In the genomic region with DNA sequence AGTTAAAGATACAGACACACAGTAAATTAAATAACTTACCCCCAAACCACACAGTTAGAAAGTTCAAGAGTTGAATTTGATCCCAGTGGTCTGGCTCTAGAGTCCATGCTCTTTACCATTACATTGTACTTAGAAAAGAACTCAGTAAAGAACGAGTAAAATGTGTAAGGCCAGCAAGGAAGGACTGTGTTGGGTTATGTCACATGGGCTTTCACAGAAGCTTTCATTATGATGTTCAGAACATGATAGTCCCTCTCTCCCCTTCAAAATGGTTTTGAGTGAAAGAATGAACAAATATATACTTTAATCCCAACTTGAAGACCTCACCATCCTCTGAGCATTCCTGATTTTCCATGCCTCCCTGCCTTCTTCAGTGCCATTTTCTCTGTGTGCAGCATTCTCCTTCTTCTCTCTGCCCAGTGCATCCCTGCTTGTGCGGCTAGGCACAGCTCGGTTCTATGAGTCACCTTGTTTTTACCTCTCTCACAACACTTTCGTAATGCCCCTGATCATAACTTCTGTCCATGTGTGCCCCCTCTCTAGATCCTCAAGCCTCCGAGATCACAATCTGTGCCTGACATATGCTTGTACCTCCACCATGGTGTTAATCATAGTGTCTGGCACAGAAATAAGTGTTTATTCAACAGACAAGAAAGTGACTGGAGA, we compare ENCODE assay signal across 12 cellular contexts. TPM values are rescaled to one million over a fixed set of nuclear protein-coding genes. Genes with fewer than 3 reads are reported as not detected.
DNase-seq lines count a peak whose midpoint lies in the region; ATAC-seq and TF ChIP-seq lines count a peak whose summit lies in the region.
"Had no signal": no experiment of that assay in that cellular context is flagged by ENCODE, and none has a peak within 500 bp of the region (broad histone marks: within the 10 kb centered on the region; RNA-seq: fewer than 3 reads in every experiment).

No MANE protein-coding gene starts in this region.

- no peak for TF ChIP-seq POLR2A in NB4 (IDR thresholded peaks at IDR 0.05; ENCODE audit: extremely low read depth, insufficient read length)
- TF ChIP-seq POLR2A in transverse colon (IDR thresholded peaks at IDR 0.05), result no peak

- H3K27ac Mint-ChIP-seq in Calu3 (ENCODE audit: unreplicated experiment), result no peak overlapping the region
- H3K27ac Mint-ChIP-seq in CD8-positive, alpha-beta T cell, result no peak overlapping the region
- H3K27ac Mint-ChIP-seq: endodermal cell had no signal

- POLR2A ChIA-PET in CD8-positive, alpha-beta T cell (lab: Charles Lee), result no interaction called here

- H3K27ac ChIP-seq in mucosa of rectum (ENCODE audit: low read depth in 2 of 2, low read length in 2 of 2), result peak overlapping the region; percentile 25 to 33
- no peak overlapping the region for H3K27ac ChIP-seq in CD8-positive, alpha-beta T cell (ENCODE audit: low read depth, low read length)
- H3K27ac ChIP-seq in transverse colon, result peak overlapping the region in 1 of 4 donors; percentile 46
- H3K27ac ChIP-seq: RWPE1, testis had no signal

- DNase-seq in NB4 (ENCODE audit: low read depth) (peak; percentile 88), Calu3 (no peak), transverse colon (no peak), NCI-H226 (no peak)
- DNase-seq in CD8-positive, alpha-beta T cell, result no peak
- DNase-seq: endodermal cell, small intestine, testis had no signal

- no peaks in the 10 kb centered on the region for H3K27me3 Mint-ChIP-seq in Calu3 (ENCODE audit: unreplicated experiment)
- peaks cover 4% of the 10 kb centered on the region for H3K27me3 Mint-ChIP-seq in CD8-positive, alpha-beta T cell (ENCODE audit: low read depth)

- no peak overlapping the region for H3K4me3 ChIP-seq in NB4 (ENCODE audit: low read depth, low read length)
- H3K4me3 ChIP-seq in mucosa of rectum (ENCODE audit: low read length in 2 of 2), result no peak overlapping the region
- H3K4me3 ChIP-seq in CD8-positive, alpha-beta T cell (ENCODE audit: low read depth, low read length), result no peak overlapping the region
- no peak overlapping the region for H3K4me3 ChIP-seq in transverse colon
- H3K4me3 ChIP-seq: testis had no signal

- H3K36me3 ChIP-seq in mucosa of rectum (ENCODE audit: control insufficient read depth in 2 of 2, insufficient read depth in 2 of 2, low read length in 2 of 2), result no peaks in the 10 kb centered on the region
- H3K36me3 ChIP-seq in CD8-positive, alpha-beta T cell (ENCODE audit: insufficient read depth, low read length), result no peaks in the 10 kb centered on the region
- H3K36me3 ChIP-seq in transverse colon, result no peaks in the 10 kb centered on the region

- H3K9me3 Mint-ChIP-seq in Calu3 (ENCODE audit: low read depth, unreplicated experiment), result peaks cover 2% of the 10 kb centered on the region
- H3K9me3 Mint-ChIP-seq in CD8-positive, alpha-beta T cell, result no peaks in the 10 kb centered on the region
- H3K9me3 Mint-ChIP-seq: endodermal cell had no signal

- H3K4me1 Mint-ChIP-seq in Calu3 (ENCODE audit: low read depth, unreplicated experiment), result no peaks in the 10 kb centered on the region
- peaks cover 17% of the 10 kb centered on the region for H3K4me1 Mint-ChIP-seq in CD8-positive, alpha-beta T cell (ENCODE audit: low read depth)
- H3K4me1 Mint-ChIP-seq: endodermal cell had no signal

- TF ChIP-seq EP300 in transverse colon (IDR thresholded peaks at IDR 0.05; ENCODE audit: low read depth), result no peak

- no TSS peak for BruUV-seq in Calu3 (replicated peaks; lab: Mats Ljungman, UMichigan)

- CTCF ChIA-PET in Calu3 (lab: Charles Lee), result no interaction called here
- CTCF ChIA-PET in CD8-positive, alpha-beta T cell (lab: Charles Lee), result interaction anchor here (1.4 kb wide), 1 partner anchor 23 kb away, joined by 4 read pairs; no protein-coding TSS in a partner anchor

- in situ Hi-C loops in transverse colon (cut with MboI; ENCODE audit: low pct_ligation_motif_present in 1 of 4, low pct_unique_long_range_greater_than_20kb in 1 of 4, low sequenced_read_pairs in 3 of 4), result no loop called here

- no peak for TF ChIP-seq CTCF in NB4 (IDR thresholded peaks at IDR 0.05; ENCODE audit: low read depth, low read length)
- TF ChIP-seq CTCF in Calu3 (IDR thresholded peaks at IDR 0.05; ENCODE audit: unreplicated experiment), result no peak
- no peak for TF ChIP-seq CTCF in CD8-positive, alpha-beta T cell (IDR thresholded peaks at IDR 0.05)
- no peak for TF ChIP-seq CTCF in transverse colon (IDR thresholded peaks at IDR 0.05)

- intact Hi-C loops in Calu3 (cut with micrococcal nuclease; ENCODE audit: unreplicated experiment) (no loop called here), transverse colon (cut with DNase I; ENCODE audit: low total_unique reads) (no loop called here)
- intact Hi-C loops in CD8-positive, alpha-beta T cell (cut with DNase I, micrococcal nuclease), result no loop called here

- no peaks in the 10 kb centered on the region for H3K4me1 ChIP-seq in mucosa of rectum (ENCODE audit: control insufficient read depth in 2 of 2, insufficient read depth in 2 of 2, low read length in 2 of 2)
- H3K4me1 ChIP-seq in CD8-positive, alpha-beta T cell (ENCODE audit: insufficient read depth, low read length), result peaks cover 4% of the 10 kb centered on the region
- no peaks in the 10 kb centered on the region for H3K4me1 ChIP-seq in transverse colon
- H3K4me1 ChIP-seq: testis had no signal

- 65 to 79% methylated on average over 5 of the region's 5 CpGs for WGBS in transverse colon (ENCODE audit: low coverage in 1 of 2), 2 donors

- no peaks in the 10 kb centered on the region for H3K9me3 ChIP-seq in mucosa of rectum (ENCODE audit: control insufficient read depth in 2 of 2, low read length in 2 of 2)
- no peaks in the 10 kb centered on the region for H3K9me3 ChIP-seq in CD8-positive, alpha-beta T cell (ENCODE audit: low read length)
- no peaks in the 10 kb centered on the region for H3K9me3 ChIP-seq in transverse colon
- H3K9me3 ChIP-seq: testis had no signal

- no peaks in the 10 kb centered on the region for H3K36me3 Mint-ChIP-seq in Calu3 (ENCODE audit: insufficient read depth, unreplicated experiment)
- no peaks in the 10 kb centered on the region for H3K36me3 Mint-ChIP-seq in CD8-positive, alpha-beta T cell

- H3K27me3 ChIP-seq in mucosa of rectum (ENCODE audit: control insufficient read depth in 2 of 2, insufficient read depth in 2 of 2, low read length in 2 of 2) (no peaks in the 10 kb centered on the region), transverse colon (no peaks in the 10 kb centered on the region)
- H3K27me3 ChIP-seq in CD8-positive, alpha-beta T cell (ENCODE audit: insufficient read depth, low read length), result no peaks in the 10 kb centered on the region
- H3K27me3 ChIP-seq: testis had no signal

- ATAC-seq in GM18861 (IDR thresholded peaks at IDR 0.05; ENCODE audit: unreplicated experiment), result peak; percentile 20
- ATAC-seq in HG02763 (IDR thresholded peaks at IDR 0.05; ENCODE audit: unreplicated experiment), result peak; percentile 23
- no peak for ATAC-seq in CD8-positive, alpha-beta T cell

- H3K9ac ChIP-seq in mucosa of rectum (ENCODE audit: low read depth in 1 of 2, low read length in 2 of 2), result no peak overlapping the region

- no peak overlapping the region for H3K4me3 Mint-ChIP-seq in Calu3 (ENCODE audit: low read depth, unreplicated experiment)
- H3K4me3 Mint-ChIP-seq in CD8-positive, alpha-beta T cell, result no peak overlapping the region
- H3K4me3 Mint-ChIP-seq: endodermal cell had no signal

RNA-seq across cellular contexts. Expression of gene RASGRP3, which starts 22.0 kb away (rescaled TPM):
- total RNA-seq in Calu3 (2022) (4.6 and 10.4 TPM in 2 replicates), transverse colon (10 to 100 TPM in 1 of 4 donors, 1 to 10 TPM in 2, not detected in 1; 3.4 to 16.5 (median 4.8) TPM)
- total RNA-seq in CD8-positive, alpha-beta T cell, result 1 to 10 TPM; 2.8 to 4.1 TPM
